In the genomic region with DNA sequence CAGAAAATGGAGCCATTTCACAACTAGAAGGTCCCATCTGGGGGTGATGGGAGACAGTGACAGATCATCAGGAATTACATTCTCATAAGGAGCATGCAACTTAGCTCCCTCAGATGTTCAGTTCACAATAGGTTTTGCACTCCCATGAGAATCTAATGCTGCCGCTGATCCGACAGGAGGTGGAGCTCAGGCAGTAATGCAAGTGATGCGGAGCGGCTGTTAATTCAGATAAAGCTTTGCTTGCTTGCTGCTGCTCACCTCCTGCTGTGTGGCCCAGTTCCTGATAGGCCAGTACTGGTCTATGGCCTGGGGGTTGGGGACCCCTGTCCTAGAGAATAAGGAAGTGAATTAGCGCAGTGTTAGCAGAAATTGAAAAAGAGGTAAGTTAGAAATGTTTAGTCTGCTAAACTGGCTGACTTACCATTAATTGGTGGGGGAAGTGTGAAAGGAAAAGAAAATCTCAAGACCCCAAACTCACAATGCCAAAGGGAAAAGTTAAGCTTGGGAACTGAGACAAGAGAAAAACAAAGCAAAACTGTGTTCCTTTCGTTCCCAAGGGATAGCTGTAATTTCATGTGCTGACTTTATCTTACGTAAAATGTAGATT, we compare ENCODE assay signal across 10 cellular contexts.
A peak's percentile ranks its signal among the peaks of the same experiment; 100 is the strongest.
DNase-seq lines count a peak whose midpoint lies in the region; ATAC-seq and TF ChIP-seq lines count a peak whose summit lies in the region.
"Had no signal": no experiment of that assay in that cellular context is flagged by ENCODE, and none has a peak within 500 bp of the region (broad histone marks: within the 10 kb centered on the region; RNA-seq: fewer than 3 reads in every experiment).

No MANE protein-coding gene starts in this region.

- H4K20me1 ChIP-seq in fibroblast of lung (ENCODE audit: control insufficient read depth, extremely low read depth, insufficient read depth, low read length), result no peaks in the 10 kb centered on the region

- no peak overlapping the region for H2BK12ac ChIP-seq in neuronal stem cell (ENCODE audit: low read length)

- ATAC-seq in HG03354 (IDR thresholded peaks at IDR 0.05; ENCODE audit: poor library complexity, severe bottlenecking, unreplicated experiment), result no peak

- no peak overlapping the region for H3K9ac ChIP-seq in fibroblast of lung (ENCODE audit: insufficient read depth, low read length)
- H3K9ac ChIP-seq in neuronal stem cell (ENCODE audit: low read depth, low read length, poor library complexity), result no peak overlapping the region

- H4K8ac ChIP-seq in neuronal stem cell (ENCODE audit: low read depth, low read length), result no peak overlapping the region

- no peak overlapping the region for H2AK5ac ChIP-seq in neuronal stem cell (ENCODE audit: low read depth, low read length)

- H2BK15ac ChIP-seq in neuronal stem cell (ENCODE audit: low read length), result no peak overlapping the region

- H3K18ac ChIP-seq in neuronal stem cell (ENCODE audit: low read length), result no peak overlapping the region

- DNase-seq in A673 (ENCODE audit: low spot score), result peak; percentile 86
- DNase-seq in Peyer's patch, result no peak
- DNase-seq in fibroblast of lung (ENCODE audit: low read depth in 2 of 2), result no peak
- peak; percentile 21 for DNase-seq in neuronal stem cell (ENCODE audit: low spot score)
- DNase-seq in activated naive CD4-positive, alpha-beta T cell treated with anti-CD3 and anti-CD28 coated beads, Interleukin-2, amount 50 U/mL, for 16 hours, result no peak
- no peak for DNase-seq in T-helper 9 cell
- no peak for DNase-seq in epidermal melanocyte (ENCODE audit: insufficient read length, low spot score)
- DNase-seq: cerebellar nuclear complex, NCI-H524 treated with DMSO at 0.1 percent for 48 hours had no signal

- no peak overlapping the region for H4K91ac ChIP-seq in neuronal stem cell (ENCODE audit: low read depth, low read length, poor library complexity)

- no peak overlapping the region for H3K4ac ChIP-seq in neuronal stem cell (ENCODE audit: low read length)

- H3K79me1 ChIP-seq in neuronal stem cell (ENCODE audit: low read depth, low read length), result no peaks in the 10 kb centered on the region

- TF ChIP-seq CTCF in A673 (conservative IDR thresholded peaks at IDR 0.05; ENCODE audit: low read depth, low read length), result no peak
- TF ChIP-seq CTCF in Peyer's patch (IDR thresholded peaks at IDR 0.05), result no peak
- TF ChIP-seq CTCF in fibroblast of lung (conservative IDR thresholded peaks at IDR 0.05 in 1 of 2, IDR thresholded peaks at IDR 0.05 in 1 of 2; ENCODE audit: low read depth in 1 of 2, low read length in 2 of 2), result no peak

- no peaks in the 10 kb centered on the region for H3K36me3 ChIP-seq in A673 (ENCODE audit: insufficient read depth, low read length, poor library complexity, severe bottlenecking)
- H3K36me3 ChIP-seq in Peyer's patch, result no peaks in the 10 kb centered on the region
- H3K36me3 ChIP-seq in fibroblast of lung (ENCODE audit: control insufficient read depth, insufficient read depth, low read length), result no peaks in the 10 kb centered on the region
- H3K36me3 ChIP-seq in neuronal stem cell (replicated peaks in 1 of 2; ENCODE audit: control insufficient read depth in 2 of 2, insufficient read depth in 2 of 2, low read length in 2 of 2), result no peaks in the 10 kb centered on the region

- peak overlapping the region; percentile 44 for H3K4me2 ChIP-seq in fibroblast of lung (ENCODE audit: extremely low read depth, insufficient read depth, low read length)
- no peak overlapping the region for H3K4me2 ChIP-seq in neuronal stem cell (ENCODE audit: insufficient read depth, low read length, poor library complexity, severe bottlenecking)

- peak overlapping the region; percentile 50 for H2AFZ ChIP-seq in fibroblast of lung (ENCODE audit: low read length)
- peak overlapping the region; percentile 66 for H2AFZ ChIP-seq in neuronal stem cell (ENCODE audit: low read length)

- TF ChIP-seq POLR2A in Peyer's patch (IDR thresholded peaks at IDR 0.05), result no peak

- CTCF ChIA-PET in A673 (lab: Charles Lee), result interaction anchor here (1.5 kb wide), 1 partner anchor 29 kb away, joined by 3 read pairs; no protein-coding TSS in a partner anchor

- intact Hi-C loops in A673 (cut with micrococcal nuclease; ENCODE audit: unreplicated experiment), result no loop called here

- H3K4me1 ChIP-seq in A673 (ENCODE audit: insufficient read depth, low read length, poor library complexity, severe bottlenecking) (peaks cover 20% of the 10 kb centered on the region), Peyer's patch (no peaks in the 10 kb centered on the region), fibroblast of lung (ENCODE audit: control insufficient read depth, extremely low read depth, insufficient read depth, low read length) (peaks cover 3% of the 10 kb centered on the region), neuronal stem cell (ENCODE audit: control insufficient read depth in 2 of 2, insufficient read depth in 1 of 2, low read depth in 1 of 2, low read length in 2 of 2) (peaks cover 8 to 10% of the 10 kb centered on the region in 2 donors)

- WGBS in neuronal stem cell (ENCODE audit: extremely low coverage in 2 of 2, insufficient read length in 2 of 2, insufficient replicate concordance in 1 of 2), 2 donors, result no CpG with 5 or more reads among the region's 7 CpGs

- H3K9me3 ChIP-seq in A673 (ENCODE audit: low read depth, low read length, poor library complexity, severe bottlenecking), result no peaks in the 10 kb centered on the region
- H3K9me3 ChIP-seq in Peyer's patch, result no peaks in the 10 kb centered on the region
- H3K9me3 ChIP-seq in fibroblast of lung (ENCODE audit: control insufficient read depth, insufficient read depth, low read depth, low read length), result no peaks in the 10 kb centered on the region
- H3K9me3 ChIP-seq in neuronal stem cell (replicated peaks in 1 of 2; ENCODE audit: control insufficient read depth in 2 of 2, insufficient read depth in 1 of 2, low read depth in 1 of 2, low read length in 2 of 2), result no peaks in the 10 kb centered on the region

- H3K27ac ChIP-seq in A673 (ENCODE audit: low read depth, low read length, poor library complexity, severe bottlenecking) (peak overlapping the region; percentile 76), Peyer's patch (peak overlapping the region in 3 of 4 donors; percentile 64 to 89 (median 83)), fibroblast of lung (ENCODE audit: insufficient read depth, low read length) (no peak overlapping the region), neuronal stem cell (replicated peaks; ENCODE audit: low read length) (peak overlapping the region; percentile 60)

- H3K4me3 ChIP-seq in A673 (ENCODE audit: low read depth, low read length, poor library complexity, severe bottlenecking) (no peak overlapping the region), Peyer's patch (no peak overlapping the region), fibroblast of lung (replicated peaks in 1 of 4; ENCODE audit: control extremely low read depth in 1 of 4, insufficient read depth in 1 of 4, low read depth in 3 of 4, low read length in 4 of 4) (no peak overlapping the region), neuronal stem cell (ENCODE audit: low read length in 2 of 2) (no peak overlapping the region)

- H3K27me3 ChIP-seq in A673 (replicated peaks; ENCODE audit: insufficient read depth, low read depth, low read length, poor library complexity), result no peaks in the 10 kb centered on the region
- H3K27me3 ChIP-seq in Peyer's patch, result no peaks in the 10 kb centered on the region
- H3K27me3 ChIP-seq in fibroblast of lung (ENCODE audit: control insufficient read depth, insufficient read depth, low read length), result no peaks in the 10 kb centered on the region
- peaks cover 0 to 2% (median 0%) of the 10 kb centered on the region in 3 experiments for H3K27me3 ChIP-seq in neuronal stem cell (ENCODE audit: control insufficient read depth in 3 of 3, insufficient read depth in 3 of 3, low read depth in 1 of 3, low read length in 3 of 3)

- no peak overlapping the region for H3K23ac ChIP-seq in neuronal stem cell (ENCODE audit: low read depth, low read length, poor library complexity)

- no peak overlapping the region for H2BK120ac ChIP-seq in neuronal stem cell (ENCODE audit: low read depth, low read length)

- no TSS peak for BruUV-seq in A673 (replicated peaks; lab: Mats Ljungman, UMichigan)

- POLR2A ChIA-PET in A673 (lab: Charles Lee; ENCODE audit: low non-redundant PET), result interaction anchor here (0.6 kb wide), 2 partner anchors 119 to 465 kb away, joined by 3 to 4 read pairs; partner anchors contain the start of gene MAP3K8

- H3K14ac ChIP-seq in neuronal stem cell (ENCODE audit: low read length), result no peak overlapping the region

- no peak overlapping the region for H2BK5ac ChIP-seq in neuronal stem cell (ENCODE audit: low read length)

- H3K79me2 ChIP-seq in fibroblast of lung (ENCODE audit: control insufficient read depth, insufficient read depth, low read length), result no peaks in the 10 kb centered on the region

Comparison
In these comparisons a context has a peak if more than half of its experiments do, and no peak if none do; other contexts are left out.
1. DNase-seq: peak in A673 (single experiment) and neuronal stem cell (single experiment); none in Peyer's patch (0 of 3), fibroblast of lung (0 of 2), activated naive CD4-positive, alpha-beta T cell treated with anti-CD3 and anti-CD28 coated beads, Interleukin-2, amount 50 U/mL, for 16 hours (single experiment), T-helper 9 cell (single experiment) and epidermal melanocyte (single experiment).